ENCODE assay signal across 18 cellular contexts in the genomic region with DNA sequence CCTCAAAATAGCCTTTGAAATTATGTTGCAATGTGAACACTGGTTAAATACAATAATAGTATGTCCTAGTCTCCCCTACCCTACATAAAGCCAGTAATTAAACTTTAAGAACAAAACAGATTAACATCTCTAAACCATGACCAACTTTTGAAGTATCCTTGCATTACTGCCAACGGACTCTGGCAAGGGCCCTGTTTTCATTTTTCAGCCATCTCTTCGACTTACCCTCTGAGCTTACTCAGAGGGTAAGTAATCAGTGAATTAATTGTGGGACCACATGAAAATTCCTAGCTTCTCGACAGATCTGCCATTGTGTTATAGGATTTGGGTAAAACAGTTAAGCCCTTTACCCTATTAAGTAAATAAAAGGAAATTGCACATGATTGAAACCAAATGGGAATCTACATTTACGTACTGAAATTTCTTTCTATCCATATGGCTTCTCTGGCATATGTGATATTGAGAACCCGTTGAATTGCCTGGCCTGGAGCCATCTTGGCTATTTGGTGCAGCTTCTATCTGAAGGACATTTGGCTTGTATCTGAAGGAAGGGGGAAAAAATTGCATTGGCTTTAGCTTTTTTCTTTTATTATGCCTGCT. TPM values are rescaled to one million over a fixed set of nuclear protein-coding genes. Genes with fewer than 3 reads are reported as not detected.
DNase-seq lines count a peak whose midpoint lies in the region; TF ChIP-seq lines count a peak whose summit lies in the region.
"Had no signal": no experiment of that assay in that cellular context is flagged by ENCODE, and none has a peak within 500 bp of the region (broad histone marks: within the 10 kb centered on the region; RNA-seq: fewer than 3 reads in every experiment).

No MANE protein-coding gene starts in this region.

- DNase-seq in NCI-H146 (lab: John Stamatoyannopoulos, UW) (peak; percentile 37), NCI-H146 treated with DMSO at 0.1 percent for 48 hours (lab: John Stamatoyannopoulos, UW; ENCODE audit: unreplicated experiment) (no peak), NCI-H2171 (lab: John Stamatoyannopoulos, UW) (peak; percentile 29), type B pancreatic cell (ENCODE audit: extremely low spot score, unreplicated experiment) (no peak), GDM1 (lab: John Stamatoyannopoulos, UW) (no peak), D341Med (ENCODE audit: low spot score) (no peak)
- DNase-seq in effector CD4-positive, alpha-beta T cell: no peak
- DNase-seq: activated CD8-positive, alpha-beta T cell treated with anti-CD3 and anti-CD28 coated beads for 36 hours; activated naive CD4-positive, alpha-beta T cell treated with anti-CD3 and anti-CD28 coated beads, Interleukin-2, amount 10 ng/mL, durations not matched to agents 7 days and 5 days; activated T-cell treated with anti-CD3 and anti-CD28 coated beads, Interleukin-2, amount 50 U/mL, for 48 hours; GF-D8; mammary epithelial cell; NCI-H526 treated with DMSO at 0.1 percent for 48 hours; PC-9; stimulated activated naive CD4-positive, alpha-beta T cell; transverse colon had no signal

- no peaks in the 10 kb centered on the region for H3K27me3 Mint-ChIP-seq in brain
- peaks cover 4% of the 10 kb centered on the region for H3K27me3 Mint-ChIP-seq in type B pancreatic cell
- H3K27me3 Mint-ChIP-seq: activated naive CD4-positive, alpha-beta T cell treated with anti-CD3 and anti-CD28 coated beads, Interleukin-2, amount 10 ng/mL, durations not matched to agents 7 days and 5 days had no signal

- TF ChIP-seq CTCF in brain (conservative IDR thresholded peaks at IDR 0.05): no peak
- no peak for TF ChIP-seq CTCF in type B pancreatic cell (conservative IDR thresholded peaks at IDR 0.05)

- H3K4me1 Mint-ChIP-seq in brain: peaks cover 16% of the 10 kb centered on the region
- H3K4me1 Mint-ChIP-seq in type B pancreatic cell (ENCODE audit: unreplicated experiment): peaks cover 12% of the 10 kb centered on the region
- H3K4me1 Mint-ChIP-seq: activated naive CD4-positive, alpha-beta T cell treated with anti-CD3 and anti-CD28 coated beads, Interleukin-2, amount 10 ng/mL, durations not matched to agents 7 days and 5 days had no signal

- peak overlapping the region in 3 of 5 experiments; percentile 58 to 95 (median 66) for H3K27ac Mint-ChIP-seq in brain
- no peak overlapping the region for H3K27ac Mint-ChIP-seq in type B pancreatic cell
- H3K27ac Mint-ChIP-seq: activated CD8-positive, alpha-beta T cell treated with anti-CD3 and anti-CD28 coated beads for 36 hours; activated naive CD4-positive, alpha-beta T cell treated with anti-CD3 and anti-CD28 coated beads, Interleukin-2, amount 10 ng/mL, durations not matched to agents 7 days and 5 days; WTC11 had no signal

- H3K9me3 Mint-ChIP-seq in brain (no peaks in the 10 kb centered on the region), type B pancreatic cell (no peaks in the 10 kb centered on the region)
- H3K9me3 Mint-ChIP-seq: activated CD8-positive, alpha-beta T cell treated with anti-CD3 and anti-CD28 coated beads for 36 hours; activated naive CD4-positive, alpha-beta T cell treated with anti-CD3 and anti-CD28 coated beads, Interleukin-2, amount 10 ng/mL, durations not matched to agents 7 days and 5 days; WTC11 had no signal

- H3K36me3 Mint-ChIP-seq in brain (no peaks in the 10 kb centered on the region), type B pancreatic cell (no peaks in the 10 kb centered on the region)
- H3K36me3 Mint-ChIP-seq: activated naive CD4-positive, alpha-beta T cell treated with anti-CD3 and anti-CD28 coated beads, Interleukin-2, amount 10 ng/mL, durations not matched to agents 7 days and 5 days; WTC11 had no signal

- H3K4me3 Mint-ChIP-seq in brain: peak overlapping the region in 2 of 5 experiments; percentile 13 to 47
- H3K4me3 Mint-ChIP-seq in type B pancreatic cell: peak overlapping the region; percentile 20
- H3K4me3 Mint-ChIP-seq: activated CD8-positive, alpha-beta T cell treated with anti-CD3 and anti-CD28 coated beads for 36 hours; activated naive CD4-positive, alpha-beta T cell treated with anti-CD3 and anti-CD28 coated beads, Interleukin-2, amount 10 ng/mL, durations not matched to agents 7 days and 5 days; WTC11 had no signal

RNA-seq across cellular contexts. Expression of a gene that starts 39.6 kb away (rescaled TPM):
- polyA plus RNA-seq in brain (ENCODE audit: insufficient read depth, low read depth, low replicate concordance): 21.6 TPM
- 2.5 and 4.0 TPM in 2 replicates for total RNA-seq in type B pancreatic cell (ENCODE audit: low replicate concordance)
- total RNA-seq: activated CD8-positive, alpha-beta T cell treated with anti-CD3 and anti-CD28 coated beads for 36 hours; PC-9 had no signal

Comparison
In these comparisons a context has a peak if more than half of its experiments do, and no peak if none do; other contexts are left out.
1. DNase-seq: peak in NCI-H146 (single experiment) and NCI-H2171 (single experiment); none in NCI-H146 treated with DMSO at 0.1 percent for 48 hours (single experiment), type B pancreatic cell (single experiment), GDM1 (single experiment), D341Med (single experiment) and effector CD4-positive, alpha-beta T cell (single experiment).